In genomic region chrX:110037181-110037580, GRCh38 we compare ENCODE assay signal across 17 cellular contexts.
"Had no signal": no experiment of that assay in that cellular context is flagged by ENCODE, and none has a peak within 500 bp of the region (broad histone marks: within the 10 kb centered on the region; RNA-seq: fewer than 3 reads in every experiment).

No MANE protein-coding gene starts in this region.

- H3K36me3 ChIP-seq: ascending aorta, cardiac muscle cell, prostate gland, sigmoid colon, suprapubic skin, upper lobe of right lung had no signal

- H3K9me3 ChIP-seq: ascending aorta, prostate gland, sigmoid colon, suprapubic skin, upper lobe of right lung had no signal

- H3K4me3 Mint-ChIP-seq: natural killer cell treated with Interleukin-12 subunit alpha and Interleukin-12 subunit beta and Interleukin-15 and Interleukin-18, amount 100 ng/mL, for 72 hours; T-helper 1 cell treated with Interleukin-12 subunit alpha and Interleukin-12 subunit beta and Interleukin-4 antibody, amounts not matched to agents 30 μg/mL and 1 μg/mL, for 36 hours had no signal

- H3K27ac ChIP-seq: ascending aorta, cardiac muscle cell, prostate gland, sigmoid colon, suprapubic skin, upper lobe of right lung had no signal

- H3K36me3 Mint-ChIP-seq: activated naive CD4-positive, alpha-beta T cell treated with anti-CD3 and anti-CD28 coated beads, Interleukin-2, amount 50 U/mL, for 72 hours; natural killer cell treated with Interleukin-12 subunit alpha and Interleukin-12 subunit beta and Interleukin-15 and Interleukin-18, amount 100 ng/mL, for 72 hours had no signal

- H3K27me3 ChIP-seq: ascending aorta, cardiac muscle cell, sigmoid colon, suprapubic skin, upper lobe of right lung had no signal

- H3K4me1 ChIP-seq: ascending aorta, prostate gland, sigmoid colon, suprapubic skin, upper lobe of right lung had no signal

- H3K27ac Mint-ChIP-seq: activated naive CD4-positive, alpha-beta T cell treated with anti-CD3 and anti-CD28 coated beads, Interleukin-2, amount 50 U/mL, for 72 hours; T-helper 1 cell treated with Interleukin-12 subunit alpha and Interleukin-12 subunit beta and Interleukin-4 antibody, amounts not matched to agents 30 μg/mL and 1 μg/mL, for 36 hours had no signal

- DNase-seq: activated CD4-positive, alpha-beta T cell treated with anti-CD3 and anti-CD28 coated beads, Interleukin-2, amount 50 U/mL, for 1 hour; activated T-cell treated with anti-CD3 and anti-CD28 coated beads, Interleukin-2, amount 50 U/mL, for 1 hour; effector CD4-positive, alpha-beta T cell; hippocampal formation; occipital lobe; sigmoid colon; stimulated activated CD4-positive, alpha-beta T cell treated with anti-CD3 and anti-CD28 coated beads, Interleukin-12 subunit alpha, Interleukin-12 subunit beta, amount 100 ng/mL, for 4 hours; stimulated activated naive CD4-positive, alpha-beta T cell; upper lobe of right lung had no signal

- H3K4me3 ChIP-seq: ascending aorta, cardiac muscle cell, prostate gland, sigmoid colon, suprapubic skin, upper lobe of right lung had no signal

- H3K9me3 Mint-ChIP-seq: activated naive CD4-positive, alpha-beta T cell treated with anti-CD3 and anti-CD28 coated beads, Interleukin-2, amount 50 U/mL, for 72 hours; natural killer cell treated with Interleukin-12 subunit alpha and Interleukin-12 subunit beta and Interleukin-15 and Interleukin-18, amount 100 ng/mL, for 72 hours; T-helper 1 cell treated with Interleukin-12 subunit alpha and Interleukin-12 subunit beta and Interleukin-4 antibody, amounts not matched to agents 30 μg/mL and 1 μg/mL, for 36 hours had no signal

- ATAC-seq: activated naive CD4-positive, alpha-beta T cell treated with anti-CD3 and anti-CD28 coated beads, Interleukin-2, amount 50 U/mL, for 72 hours; SK-N-SH treated with all-trans-retinoic acid at 6 μM for 48 hours; upper lobe of right lung had no signal
